12 cellular contexts compared by ENCODE assay signal in the genomic region with DNA sequence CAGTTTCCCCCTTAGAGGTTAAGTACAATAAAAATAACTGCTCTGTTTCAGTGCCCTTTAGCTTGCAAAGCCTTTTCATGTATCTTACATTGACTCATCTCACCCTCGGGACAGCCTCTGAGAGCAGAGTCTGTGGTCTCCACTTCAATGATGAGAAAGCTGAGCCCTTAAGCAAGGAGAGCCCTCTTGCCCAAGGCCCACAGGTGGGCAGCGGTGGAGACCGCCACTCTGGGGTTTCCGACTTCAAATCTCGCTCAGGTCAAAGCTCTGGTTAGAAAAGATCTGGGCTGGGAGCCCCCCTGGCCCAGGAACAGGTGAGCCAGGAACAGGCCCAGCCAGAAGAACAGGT. TPM values are rescaled to one million over a fixed set of nuclear protein-coding genes. Genes with fewer than 3 reads are reported as not detected.
DNase-seq lines count a peak whose midpoint lies in the region; ATAC-seq, FAIRE-seq and TF ChIP-seq lines count a peak whose summit lies in the region.
"Had no signal": no experiment of that assay in that cellular context is flagged by ENCODE, and none has a peak within 500 bp of the region (broad histone marks: within the 10 kb centered on the region; RNA-seq: fewer than 3 reads in every experiment).

No MANE protein-coding gene starts in this region.

- H3K4me2 ChIP-seq in mesenchymal stem cell (ENCODE audit: low read length, poor library complexity, severe bottlenecking), result no peak overlapping the region
- H3K4me2 ChIP-seq: GM23338 had no signal

- 83% methylated on average over 5 of the region's 5 CpGs for WGBS in mesenchymal stem cell

- no peak for FAIRE-seq in RCC 7860 (lab: Jason Lieb, UNC)

- DNase-seq in stimulated activated CD4-positive, alpha-beta T cell treated with anti-CD3 and anti-CD28 coated beads, Interleukin-4, amount 100 ng/mL, for 24 hours, result peak; percentile 27
- DNase-seq in stimulated activated CD4-positive, alpha-beta T cell treated with anti-CD3 and anti-CD28 coated beads, Interleukin-4, amount 100 ng/mL, for 1 hour, result no peak
- peak; percentile 62 for DNase-seq in activated CD8-positive, alpha-beta T cell treated with anti-CD3 and anti-CD28 coated beads for 36 hours
- no peak for DNase-seq in mesenchymal stem cell
- DNase-seq in NCI-H345 treated with DMSO at 0.1 percent for 48 hours (lab: John Stamatoyannopoulos, UW; ENCODE audit: unreplicated experiment), result no peak
- DNase-seq in RCC 7860 (ENCODE audit: low spot score), result no peak
- DNase-seq: kidney glomerular epithelial cell, T1000 had no signal

- H3K14ac ChIP-seq in mesenchymal stem cell (ENCODE audit: low read length in 2 of 2), result no peak overlapping the region

- H3K27me3 Mint-ChIP-seq in activated CD8-positive, alpha-beta T cell treated with anti-CD3 and anti-CD28 coated beads for 36 hours, result no peaks in the 10 kb centered on the region
- H3K27me3 Mint-ChIP-seq: progenitor cell of endocrine pancreas had no signal

- peak overlapping the region; percentile 18 for H3K9ac ChIP-seq in mesenchymal stem cell (ENCODE audit: low read length)

- H3K36me3 ChIP-seq in mesenchymal stem cell (ENCODE audit: control insufficient read depth in 1 of 2, insufficient read depth in 2 of 2, low read depth in 1 of 2, low read length in 2 of 2), result peaks cover 12 to 27% of the 10 kb centered on the region in 2 experiments

- no peak overlapping the region for H3K4ac ChIP-seq in mesenchymal stem cell (ENCODE audit: low read depth in 1 of 2, low read length in 2 of 2)

- H3K23ac ChIP-seq in mesenchymal stem cell (ENCODE audit: low read length in 2 of 2), result no peak overlapping the region

- POLR2A ChIA-PET in activated CD8-positive, alpha-beta T cell treated with anti-CD3 and anti-CD28 coated beads for 36 hours (lab: Charles Lee), result interaction anchor here (0.6 to 1.0 kb wide), 3 partner anchors 9 to 43 kb away, joined by 3 read pairs; no protein-coding TSS in a partner anchor

- peak; percentile 13 for ATAC-seq in activated CD8-positive, alpha-beta T cell treated with anti-CD3 and anti-CD28 coated beads for 36 hours
- no peak for ATAC-seq in HG02870 (IDR thresholded peaks at IDR 0.05; ENCODE audit: unreplicated experiment)
- ATAC-seq in GM18517 (IDR thresholded peaks at IDR 0.05; ENCODE audit: unreplicated experiment), result no peak
- ATAC-seq: GM23338 had no signal

- H3K9me3 ChIP-seq in mesenchymal stem cell (ENCODE audit: control insufficient read depth, low read length), result no peaks in the 10 kb centered on the region

- CTCF ChIA-PET in activated CD8-positive, alpha-beta T cell treated with anti-CD3 and anti-CD28 coated beads for 36 hours (lab: Charles Lee), result interaction anchor here (0.9 to 5.8 kb wide), 9 partner anchors 9 to 440 kb away, joined by 3 to 49 read pairs (median 4); a partner anchor contains a TSS

- peaks cover 5% of the 10 kb centered on the region for H3K79me1 ChIP-seq in mesenchymal stem cell (replicated peaks; ENCODE audit: low read length, poor library complexity, severe bottlenecking)

- no peak overlapping the region for H4K91ac ChIP-seq in mesenchymal stem cell (ENCODE audit: low read length)

- intact Hi-C loops in activated CD8-positive, alpha-beta T cell treated with anti-CD3 and anti-CD28 coated beads for 36 hours (cut with micrococcal nuclease), result no loop called here

- no peak overlapping the region for H2BK5ac ChIP-seq in mesenchymal stem cell (ENCODE audit: low read depth, low read length, poor library complexity, severe bottlenecking)

- no peak for TF ChIP-seq CTCF in activated CD8-positive, alpha-beta T cell treated with anti-CD3 and anti-CD28 coated beads for 36 hours (IDR thresholded peaks at IDR 0.05)

- no peak overlapping the region for H2AK5ac ChIP-seq in mesenchymal stem cell (ENCODE audit: low read length, severe bottlenecking)

- H2BK15ac ChIP-seq in mesenchymal stem cell (ENCODE audit: low read depth, poor library complexity, severe bottlenecking), result no peak overlapping the region

- no peaks in the 10 kb centered on the region for H3K9me3 Mint-ChIP-seq in activated CD8-positive, alpha-beta T cell treated with anti-CD3 and anti-CD28 coated beads for 36 hours

- peaks cover 64% of the 10 kb centered on the region for H3K4me1 Mint-ChIP-seq in activated CD8-positive, alpha-beta T cell treated with anti-CD3 and anti-CD28 coated beads for 36 hours (ENCODE audit: low read depth)

- H3K4me3 Mint-ChIP-seq in activated CD8-positive, alpha-beta T cell treated with anti-CD3 and anti-CD28 coated beads for 36 hours, result peak overlapping the region; percentile 1
- H3K4me3 Mint-ChIP-seq: GM23338 had no signal

- peak overlapping the region; percentile 92 for H3K27ac Mint-ChIP-seq in activated CD8-positive, alpha-beta T cell treated with anti-CD3 and anti-CD28 coated beads for 36 hours
- H3K27ac Mint-ChIP-seq: GM23338, progenitor cell of endocrine pancreas had no signal

- no peaks in the 10 kb centered on the region for H3K27me3 ChIP-seq in mesenchymal stem cell (ENCODE audit: control insufficient read depth in 1 of 2, insufficient read depth in 1 of 2, low read length in 2 of 2)

- no peak overlapping the region for H2BK12ac ChIP-seq in mesenchymal stem cell (ENCODE audit: low read length in 2 of 2)

- H2BK120ac ChIP-seq in mesenchymal stem cell (ENCODE audit: low read depth, low read length), result no peak overlapping the region

- no peak overlapping the region for H2AFZ ChIP-seq in mesenchymal stem cell (ENCODE audit: low read depth, low read length)
- H2AFZ ChIP-seq: GM23338 had no signal

- H3K4me1 ChIP-seq in mesenchymal stem cell (ENCODE audit: control insufficient read depth, insufficient read depth, low read depth, low read length), result peaks cover 23% of the 10 kb centered on the region

- H3K36me3 Mint-ChIP-seq in activated CD8-positive, alpha-beta T cell treated with anti-CD3 and anti-CD28 coated beads for 36 hours (ENCODE audit: low read depth), result peaks cover 2% of the 10 kb centered on the region

- H3K18ac ChIP-seq in mesenchymal stem cell (ENCODE audit: low read depth in 1 of 2, low read length in 2 of 2), result no peak overlapping the region

- peak overlapping the region in 1 of 2 experiments; percentile 14 for H3K4me3 ChIP-seq in mesenchymal stem cell (ENCODE audit: insufficient read depth in 1 of 2, low read depth in 1 of 2, low read length in 2 of 2)
- H3K4me3 ChIP-seq: GM23338 had no signal

- no peak overlapping the region for H4K8ac ChIP-seq in mesenchymal stem cell (ENCODE audit: low read length)

- no peak overlapping the region for H3K27ac ChIP-seq in mesenchymal stem cell (ENCODE audit: low read length, poor library complexity, severe bottlenecking)

RNA-seq across cellular contexts. Expression of a gene that starts 4.3 kb away (rescaled TPM):
- 10 to 100 TPM; 32.3 to 33.2 TPM for total RNA-seq in activated CD8-positive, alpha-beta T cell treated with anti-CD3 and anti-CD28 coated beads for 36 hours
- polyA plus RNA-seq in mesenchymal stem cell (2013, experiment 1 of 2), result 21.3 TPM
- 21.1 TPM for polyA plus RNA-seq in mesenchymal stem cell (2013, experiment 2 of 2)

RNA-seq across cellular contexts. Expression of a gene that starts 15.0 kb away (rescaled TPM):
- total RNA-seq in activated CD8-positive, alpha-beta T cell treated with anti-CD3 and anti-CD28 coated beads for 36 hours, result 10 to 100 TPM; 17.7 to 19.4 TPM
- 69.2 TPM for polyA plus RNA-seq in mesenchymal stem cell (2013, experiment 1 of 2)
- polyA plus RNA-seq in mesenchymal stem cell (2013, experiment 2 of 2), result 66.7 TPM

RNA-seq across cellular contexts. Expression of a gene that starts 20.7 kb away (rescaled TPM):
- total RNA-seq in activated CD8-positive, alpha-beta T cell treated with anti-CD3 and anti-CD28 coated beads for 36 hours, result 10 to 100 TPM; 21.2 to 21.8 TPM
- 16.1 TPM for polyA plus RNA-seq in mesenchymal stem cell (2013, experiment 1 of 2)
- polyA plus RNA-seq in mesenchymal stem cell (2013, experiment 2 of 2), result 15.3 TPM

RNA-seq across cellular contexts. Expression of a gene that starts 29.7 kb away (rescaled TPM):
- total RNA-seq in activated CD8-positive, alpha-beta T cell treated with anti-CD3 and anti-CD28 coated beads for 36 hours, result 10 to 100 TPM; 32.3 to 34.2 TPM
- polyA plus RNA-seq in mesenchymal stem cell (2013, experiment 1 of 2), result 352 TPM
- 344 TPM for polyA plus RNA-seq in mesenchymal stem cell (2013, experiment 2 of 2)

RNA-seq across cellular contexts. Expression of a gene that starts 33.6 kb away (rescaled TPM):
- total RNA-seq in activated CD8-positive, alpha-beta T cell treated with anti-CD3 and anti-CD28 coated beads for 36 hours, result 100 to 1,000 TPM; 172 to 173 TPM
- polyA plus RNA-seq in mesenchymal stem cell (2013, experiment 1 of 2), result 48.2 TPM
- polyA plus RNA-seq in mesenchymal stem cell (2013, experiment 2 of 2), result 48.8 TPM

Comparison
In these comparisons a context has a peak if more than half of its experiments do, and no peak if none do; other contexts are left out.
1. DNase-seq: peak in stimulated activated CD4-positive, alpha-beta T cell treated with anti-CD3 and anti-CD28 coated beads, Interleukin-4, amount 100 ng/mL, for 24 hours (single experiment) and activated CD8-positive, alpha-beta T cell treated with anti-CD3 and anti-CD28 coated beads for 36 hours (single experiment); none in stimulated activated CD4-positive, alpha-beta T cell treated with anti-CD3 and anti-CD28 coated beads, Interleukin-4, amount 100 ng/mL, for 1 hour (single experiment), mesenchymal stem cell (single experiment), NCI-H345 treated with DMSO at 0.1 percent for 48 hours (single experiment) and RCC 7860 (single experiment).